ENCODE assay signal across 1 cellular context in genomic region chr10:102146971-102147428, GRCh38.
TF ChIP-seq lines count a peak whose summit lies in the region.

No MANE protein-coding gene starts in this region.

TF ChIP-seq in H1, 55 proteins besides CTCF, POLR2A, EP300 and RAD21:
- TF ChIP-seq CHD7 (IDR thresholded peaks at IDR 0.05; ENCODE audit: insufficient replicate concordance, low read length), result no peak
- no peak for TF ChIP-seq HDAC2 (IDR thresholded peaks at IDR 0.05; ENCODE audit: borderline replicate concordance in 1 of 2, low read depth in 2 of 2, low read length in 2 of 2)
- no peak for TF ChIP-seq NANOG (IDR thresholded peaks at IDR 0.05; ENCODE audit: insufficient read depth, low read depth, low read length, poor library complexity, severe bottlenecking)
- TF ChIP-seq POLR2AphosphoS5 (IDR thresholded peaks at IDR 0.05; ENCODE audit: low read depth, low read length), result 0 out of 2 replicates have a peak, but pooled peaks have one; percentile 29
